ENCODE assay signal across 13 cellular contexts in the genomic region with DNA sequence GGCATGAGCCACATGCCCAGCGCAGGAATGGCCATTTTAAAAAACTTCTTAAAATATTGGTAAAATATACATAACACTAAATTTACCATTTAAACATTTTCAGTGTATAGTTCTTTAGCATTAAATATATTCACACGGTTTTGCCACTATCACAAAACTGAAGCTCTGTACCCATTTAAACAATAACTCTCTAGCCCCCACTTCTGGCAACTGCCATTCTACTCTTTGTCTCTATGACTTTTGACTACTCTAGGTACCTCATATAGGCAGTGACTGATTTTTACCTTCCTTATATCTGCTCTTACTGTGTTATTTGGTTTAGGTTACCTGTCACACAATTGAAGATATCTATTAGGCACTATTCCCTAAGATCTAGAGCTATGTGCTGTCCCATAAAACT. TPM values are rescaled to one million over a fixed set of nuclear protein-coding genes. Genes with fewer than 3 reads are reported as not detected.
DNase-seq lines count a peak whose midpoint lies in the region; ATAC-seq, FAIRE-seq and TF ChIP-seq lines count a peak whose summit lies in the region.
"Had no signal": no experiment of that assay in that cellular context is flagged by ENCODE, and none has a peak within 500 bp of the region (broad histone marks: within the 10 kb centered on the region; RNA-seq: fewer than 3 reads in every experiment).

No MANE protein-coding gene starts in this region.

- no peak for TF ChIP-seq POLR2A in A549 (IDR thresholded peaks at IDR 0.05; ENCODE audit: low read length)

- TF ChIP-seq CTCF in A549 (IDR thresholded peaks at IDR 0.05) (peak; percentile 22; the same call in 1 of the 3 replicates), GM06990 (IDR thresholded peaks at IDR 0.05; ENCODE audit: insufficient read depth, low read length, poor library complexity, severe bottlenecking) (peak; percentile 16), choroid plexus epithelial cell (conservative IDR thresholded peaks at IDR 0.05; ENCODE audit: low read depth, low read length) (peak; percentile 52)

- no peak overlapping the region for H3K27ac ChIP-seq in A549

- H3K4me1 ChIP-seq in A549: no peaks in the 10 kb centered on the region

- FAIRE-seq in A549 (lab: Jason Lieb, UNC): no peak
- FAIRE-seq: endometrium had no signal

- POLR2A ChIA-PET in A549 (lab: Yijun Ruan, JAX): no interaction called here

- no peak overlapping the region for H3K4me2 ChIP-seq in A549

- no peak overlapping the region for H3K4me3 ChIP-seq in A549
- H3K4me3 ChIP-seq in GM06990 (replicated peaks; ENCODE audit: low read depth, low read length): no peak overlapping the region
- no peak overlapping the region for H3K4me3 ChIP-seq in choroid plexus epithelial cell (ENCODE audit: low read depth, low read length)

- TF ChIP-seq EP300 in A549 (IDR thresholded peaks at IDR 0.05): no peak

- WGBS in A549 (ENCODE audit: missing lambda C conversion rate): 65% methylated on average over 2 of the region's 2 CpGs

- TF ChIP-seq RAD21 in A549 (conservative IDR thresholded peaks at IDR 0.05 in 1 of 2, IDR thresholded peaks at IDR 0.05 in 1 of 2): peak in 1 of 2 experiments; percentile 17; a peak in 1 of 5 replicates

- H3K36me3 ChIP-seq in GM06990 (ENCODE audit: control insufficient read depth, insufficient read depth, low read length): no peaks in the 10 kb centered on the region; the same call in 1 of the 2 replicates

- H3K9me3 ChIP-seq in A549: no peaks in the 10 kb centered on the region

- intact Hi-C loops in Right ventricle myocardium inferior (cut with DNase I): loop anchor here (10.0 kb wide), 1 partner anchor 122 kb away; no protein-coding TSS in a partner anchor

- DNase-seq in A549 (ENCODE audit: low read depth in 1 of 2, low spot score in 1 of 2) (no peak), GM06990 (ENCODE audit: extremely low read depth, insufficient read length) (no peak), NAMALWA (ENCODE audit: low spot score) (peak; percentile 44), choroid plexus epithelial cell (ENCODE audit: low read depth) (peak; percentile 43), Right ventricle myocardium inferior (ENCODE audit: missing footprints) (no peak)
- DNase-seq in effector CD4-positive, alpha-beta T cell: no peak
- DNase-seq: CD8-positive, alpha-beta T cell; naive B cell; NCI-H446 treated with DMSO at 0.1 percent for 48 hours; stimulated activated naive B cell treated with anti-CD40 and anti-IgM and Interleukin-4, amounts not matched to agents 10 μg/mL and 1 μg/mL and 100 μg/mL, for 72 hours had no signal

- CTCF ChIA-PET in A549 (lab: Yijun Ruan, JAX): interaction anchor here (0.8 to 2.3 kb wide), 3 partner anchors 24 to 143 kb away, joined by 3 to 7 read pairs (median 4); no protein-coding TSS in a partner anchor

- ATAC-seq in A549 (no peak), Right ventricle myocardium inferior (no peak), GM21528 (IDR thresholded peaks at IDR 0.05; ENCODE audit: low FRiP score, unreplicated experiment) (no peak), GM18858 (IDR thresholded peaks at IDR 0.05; ENCODE audit: unreplicated experiment) (no peak)
- ATAC-seq: CD8-positive, alpha-beta T cell; stimulated activated naive B cell treated with anti-CD40 and anti-IgM and Interleukin-4, amounts not matched to agents 10 μg/mL and 1 μg/mL and 100 μg/mL, for 72 hours had no signal

- no peaks in the 10 kb centered on the region for H3K27me3 ChIP-seq in GM06990 (replicated peaks; ENCODE audit: control insufficient read depth, insufficient read depth, low read length)

TF ChIP-seq in A549, 52 proteins besides CTCF, POLR2A, EP300 and RAD21:
- TF ChIP-seq RCOR1 (IDR thresholded peaks at IDR 0.05; ENCODE audit: low read depth, low read length): no peak
- TF ChIP-seq RARB (CRISPR knock-in tag; IDR thresholded peaks at IDR 0.05): no peak
TF ChIP-seq in A549: peak in this region for 0.

RNA-seq across cellular contexts. Expression of a gene that starts 2.3 kb away (rescaled TPM):
- polyA plus RNA-seq in A549 (2011; rRNA removed) (4.4 and 5.0 TPM in 2 replicates), A549 (2017; fragmentation: RNase III; extraction: RNeasy Plus Mini Kit Qiagen cat#74134 plus additional on column Dnase treatment) (2.7 to 3.4 TPM (median 3.2 TPM) in 3 replicates)
- polyA plus RNA-seq in A549 (2012; cell fraction: cytosol; rRNA removed): 1.5 and 1.8 TPM in 2 replicates
- 1.8 and 2.4 TPM in 2 replicates for polyA plus RNA-seq in A549 (2012; cell fraction: nucleus; rRNA removed)
- 9.1 and 9.5 TPM in 2 replicates for polyA minus RNA-seq in A549 (2011; rRNA and poly(A)+ RNA removed)
- total RNA-seq in Right ventricle myocardium inferior: 5.9 TPM

Comparison
In these comparisons a context has a peak if more than half of its experiments do, and no peak if none do; other contexts are left out.
1. DNase-seq: peak in NAMALWA (single experiment) and choroid plexus epithelial cell (single experiment); none in A549 (0 of 2), GM06990 (single experiment), effector CD4-positive, alpha-beta T cell (single experiment) and Right ventricle myocardium inferior (single experiment).
2. Peak in every context shown above with its lines, with median percentiles within 50 percentile points of each other: CTCF ChIP-seq.